In the genomic region with DNA sequence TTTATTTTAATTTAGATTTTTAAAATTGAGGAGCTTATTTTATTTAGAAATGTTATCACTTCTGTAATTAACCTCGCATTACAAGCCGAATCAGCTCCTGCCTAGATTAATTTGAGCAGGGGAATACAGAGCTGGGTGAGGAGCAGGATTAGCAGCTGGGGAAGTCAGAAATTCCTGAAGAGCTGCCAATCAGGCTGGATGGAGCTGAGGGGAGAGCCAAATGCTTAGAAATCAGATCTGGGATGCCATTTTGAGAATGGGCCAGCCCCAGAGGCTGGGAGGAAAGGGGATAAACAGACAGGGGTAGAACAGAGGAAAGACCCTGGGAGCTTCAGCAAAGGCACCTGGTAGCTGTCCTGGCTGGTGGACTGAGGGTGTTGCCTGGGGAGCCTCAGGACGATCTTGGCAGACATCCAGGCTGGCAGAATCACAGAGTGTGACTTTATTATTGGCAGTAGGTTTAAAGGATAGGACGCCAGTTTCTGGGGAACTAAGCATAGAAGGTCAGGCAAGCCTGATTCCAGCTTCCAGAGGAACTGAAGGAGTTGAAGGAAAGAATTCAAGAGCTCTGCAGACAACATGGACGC, we compare ENCODE assay signal across 14 cellular contexts.
DNase-seq lines count a peak whose midpoint lies in the region; ATAC-seq and TF ChIP-seq lines count a peak whose summit lies in the region.
"Had no signal": no experiment of that assay in that cellular context is flagged by ENCODE, and none has a peak within 500 bp of the region (broad histone marks: within the 10 kb centered on the region; RNA-seq: fewer than 3 reads in every experiment).

No MANE protein-coding gene starts in this region.

- POLR2A ChIA-PET in HEK293T (lab: Yijun Ruan, JAX): no interaction called here

- peak; percentile 42 for DNase-seq in COLO668 (lab: John Stamatoyannopoulos, UW; ENCODE audit: unreplicated experiment)
- peak; percentile 65 for DNase-seq in NCI-H1105 treated with DMSO at 0.1 percent for 48 hours (lab: John Stamatoyannopoulos, UW)
- peak; percentile 21 for DNase-seq in astrocyte of the hippocampus (ENCODE audit: low read depth, low spot score)
- DNase-seq in HEK293T (ENCODE audit: extremely low spot score): no peak
- no peak for DNase-seq in stimulated activated CD4-positive, alpha-beta T cell treated with anti-CD3 and anti-CD28 coated beads, Interleukin-4, amount 100 ng/mL, for 24 hours
- no peak for DNase-seq in osteocyte (ENCODE audit: extremely low spot score, unreplicated experiment)
- DNase-seq: activated CD4-positive, alpha-beta T cell treated with anti-CD3 and anti-CD28 coated beads, Interleukin-2, amount 50 U/mL, for 1 hour; mesendoderm; psoas muscle; stimulated activated CD4-positive, alpha-beta T cell treated with anti-CD3 and anti-CD28 coated beads, Interleukin-1b, Interleukin-23, amount 100 ng/mL, for 48 hours; stimulated activated CD8-positive, alpha-beta memory T cell treated with anti-CD3 and anti-CD28 coated beads, Interleukin-4, amount 100 ng/mL, for 48 hours had no signal

- H3K27ac Mint-ChIP-seq in nephron (peak overlapping the region in 2 of 3 experiments; percentile 61 to 75), osteocyte (ENCODE audit: unreplicated experiment) (no peak overlapping the region)
- H3K27ac Mint-ChIP-seq in stimulated activated memory B cell treated with anti-CD40 and anti-IgM and Interleukin-4, amounts not matched to agents 10 μg/mL and 1 μg/mL and 100 μg/mL, for 72 hours: no peak overlapping the region

- H3K9me3 Mint-ChIP-seq in nephron (no peaks in the 10 kb centered on the region), osteocyte (ENCODE audit: unreplicated experiment) (no peaks in the 10 kb centered on the region)
- H3K9me3 Mint-ChIP-seq in stimulated activated memory B cell treated with anti-CD40 and anti-IgM and Interleukin-4, amounts not matched to agents 10 μg/mL and 1 μg/mL and 100 μg/mL, for 72 hours: no peaks in the 10 kb centered on the region

- TF ChIP-seq CTCF in nephron (IDR thresholded peaks at IDR 0.05; ENCODE audit: unreplicated experiment in 3 of 3) (no peak), osteocyte (IDR thresholded peaks at IDR 0.05) (no peak)

- no peaks in the 10 kb centered on the region for H3K27me3 Mint-ChIP-seq in nephron (ENCODE audit: low read depth)
- H3K27me3 Mint-ChIP-seq in stimulated activated memory B cell treated with anti-CD40 and anti-IgM and Interleukin-4, amounts not matched to agents 10 μg/mL and 1 μg/mL and 100 μg/mL, for 72 hours: peaks cover 11% of the 10 kb centered on the region
- H3K27me3 Mint-ChIP-seq in osteocyte (ENCODE audit: unreplicated experiment): peaks cover 29% of the 10 kb centered on the region

- ATAC-seq in stimulated activated memory B cell treated with anti-CD40 and anti-IgM and Interleukin-4, amounts not matched to agents 10 μg/mL and 1 μg/mL and 100 μg/mL, for 72 hours: no peak
- ATAC-seq: GM12878 had no signal

- CTCF ChIA-PET in HEK293T (lab: Yijun Ruan, JAX): interaction anchor here (0.5 to 1.5 kb wide), 2 partner anchors 27 to 220 kb away, joined by 3 to 5 read pairs; no protein-coding TSS in a partner anchor

- no peak overlapping the region for H3K4me3 Mint-ChIP-seq in nephron
- H3K4me3 Mint-ChIP-seq in stimulated activated memory B cell treated with anti-CD40 and anti-IgM and Interleukin-4, amounts not matched to agents 10 μg/mL and 1 μg/mL and 100 μg/mL, for 72 hours: no peak overlapping the region
- H3K4me3 Mint-ChIP-seq in osteocyte (ENCODE audit: unreplicated experiment): no peak overlapping the region

- H3K4me1 Mint-ChIP-seq in nephron: peaks cover 9% of the 10 kb centered on the region
- peaks cover 5% of the 10 kb centered on the region for H3K4me1 Mint-ChIP-seq in stimulated activated memory B cell treated with anti-CD40 and anti-IgM and Interleukin-4, amounts not matched to agents 10 μg/mL and 1 μg/mL and 100 μg/mL, for 72 hours
- H3K4me1 Mint-ChIP-seq in osteocyte (ENCODE audit: unreplicated experiment): no peaks in the 10 kb centered on the region

- H3K36me3 Mint-ChIP-seq in nephron (ENCODE audit: low read depth) (no peaks in the 10 kb centered on the region), osteocyte (ENCODE audit: unreplicated experiment) (no peaks in the 10 kb centered on the region)
- H3K36me3 Mint-ChIP-seq in stimulated activated memory B cell treated with anti-CD40 and anti-IgM and Interleukin-4, amounts not matched to agents 10 μg/mL and 1 μg/mL and 100 μg/mL, for 72 hours: no peaks in the 10 kb centered on the region

TF ChIP-seq in HEK293T, 16 proteins besides CTCF, POLR2A, EP300 and RAD21:
- TF ChIP-seq SUZ12 (IDR thresholded peaks at IDR 0.05): no peak
- TF ChIP-seq L3MBTL2 (conservative IDR thresholded peaks at IDR 0.05): no peak
- no peak for TF ChIP-seq HDGF (IDR thresholded peaks at IDR 0.05; ENCODE audit: borderline replicate concordance)
- no peak for TF ChIP-seq ELF4 (IDR thresholded peaks at IDR 0.05)
- no peak for TF ChIP-seq TARDBP (IDR thresholded peaks at IDR 0.05)
- TF ChIP-seq, protein P1, sequence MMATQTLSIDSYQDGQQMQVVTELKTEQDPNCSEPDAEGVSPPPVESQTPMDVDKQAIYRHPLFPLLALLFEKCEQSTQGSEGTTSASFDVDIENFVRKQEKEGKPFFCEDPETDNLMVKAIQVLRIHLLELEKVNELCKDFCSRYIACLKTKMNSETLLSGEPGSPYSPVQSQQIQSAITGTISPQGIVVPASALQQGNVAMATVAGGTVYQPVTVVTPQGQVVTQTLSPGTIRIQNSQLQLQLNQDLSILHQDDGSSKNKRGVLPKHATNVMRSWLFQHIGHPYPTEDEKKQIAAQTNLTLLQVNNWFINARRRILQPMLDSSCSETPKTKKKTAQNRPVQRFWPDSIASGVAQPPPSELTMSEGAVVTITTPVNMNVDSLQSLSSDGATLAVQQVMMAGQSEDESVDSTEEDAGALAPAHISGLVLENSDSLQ (IDR thresholded peaks at IDR 0.05): no peak
- no peak for TF ChIP-seq FOXK2 (IDR thresholded peaks at IDR 0.05)
- TF ChIP-seq FOXA1 (IDR thresholded peaks at IDR 0.05): no peak
- TF ChIP-seq ARNT (IDR thresholded peaks at IDR 0.05): no peak
- no peak for TF ChIP-seq CTBP1 (IDR thresholded peaks at IDR 0.05; ENCODE audit: borderline replicate concordance)
- no peak for TF ChIP-seq ZNF384 (IDR thresholded peaks at IDR 0.05)
- TF ChIP-seq NFRKB (IDR thresholded peaks at IDR 0.05): no peak
- no peak for TF ChIP-seq FOXM1 (IDR thresholded peaks at IDR 0.05; ENCODE audit: borderline replicate concordance)
- TF ChIP-seq BHLHE40 (IDR thresholded peaks at IDR 0.05; ENCODE audit: borderline replicate concordance): no peak
- TF ChIP-seq LEF1 (IDR thresholded peaks at IDR 0.05; ENCODE audit: borderline replicate concordance): no peak
- TF ChIP-seq SP1 (IDR thresholded peaks at IDR 0.05): no peak

Comparison
In these comparisons a context has a peak if more than half of its experiments do, and no peak if none do; other contexts are left out.
1. DNase-seq: peak in COLO668 (single experiment), NCI-H1105 treated with DMSO at 0.1 percent for 48 hours (single experiment) and astrocyte of the hippocampus (single experiment); none in HEK293T (single experiment), stimulated activated CD4-positive, alpha-beta T cell treated with anti-CD3 and anti-CD28 coated beads, Interleukin-4, amount 100 ng/mL, for 24 hours (single experiment) and osteocyte (single experiment).
2. H3K27ac Mint-ChIP-seq: peak in nephron (2 of 3); none in stimulated activated memory B cell treated with anti-CD40 and anti-IgM and Interleukin-4, amounts not matched to agents 10 μg/mL and 1 μg/mL and 100 μg/mL, for 72 hours (single experiment) and osteocyte (single experiment).